11 cellular contexts compared by ENCODE assay signal in the genomic region with DNA sequence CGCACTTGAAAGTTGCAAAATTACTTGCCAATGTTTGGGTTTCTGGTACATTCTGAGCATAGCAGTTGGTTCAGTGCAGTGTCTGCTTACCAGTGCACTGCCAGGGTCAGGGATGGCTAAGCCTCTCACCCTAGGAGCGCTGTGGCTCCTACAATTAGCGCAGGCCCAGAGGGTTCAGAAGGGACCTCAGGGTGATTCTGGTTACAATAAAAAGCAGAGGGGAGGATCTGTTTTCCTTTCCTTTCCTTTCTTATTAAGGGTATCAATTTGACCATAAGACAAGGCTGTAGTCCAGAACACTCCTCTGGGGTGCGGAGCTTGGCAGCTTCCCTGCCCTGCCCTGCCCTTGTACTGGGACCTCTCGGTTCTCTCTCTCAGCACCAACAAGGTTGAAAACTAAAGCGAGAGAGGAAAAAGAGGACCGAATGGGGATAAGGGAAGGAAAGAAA. TPM values are rescaled to one million over a fixed set of nuclear protein-coding genes. Genes with fewer than 3 reads are reported as not detected.
A peak's percentile ranks its signal among the peaks of the same experiment; 100 is the strongest.
DNase-seq lines count a peak whose midpoint lies in the region; ATAC-seq, FAIRE-seq and TF ChIP-seq lines count a peak whose summit lies in the region.
"Had no signal": no experiment of that assay in that cellular context is flagged by ENCODE, and none has a peak within 500 bp of the region (broad histone marks: within the 10 kb centered on the region; RNA-seq: fewer than 3 reads in every experiment).

No MANE protein-coding gene starts in this region.

- H3K9ac ChIP-seq in keratinocyte (ENCODE audit: control insufficient read depth, extremely low read depth, insufficient read depth, low read length) (no peak overlapping the region), rectal smooth muscle tissue (ENCODE audit: low read length) (no peak overlapping the region)

- no peaks in the 10 kb centered on the region for H3K79me2 ChIP-seq in keratinocyte (ENCODE audit: control insufficient read depth, insufficient read depth, low read length)

- peak overlapping the region in 4 of 7 donors; percentile 89 to 97 (median 91) for H3K27ac Mint-ChIP-seq in CD14-positive monocyte
- no peak overlapping the region for H3K27ac Mint-ChIP-seq in chondrocyte (ENCODE audit: unreplicated experiment)
- peak overlapping the region in 1 of 7 donors; percentile 68 for H3K27ac Mint-ChIP-seq in CD4-positive, alpha-beta memory T cell
- H3K27ac Mint-ChIP-seq: activated CD4-positive, alpha-beta T cell treated with anti-CD3 and anti-CD28 coated beads, Interleukin-2, amount 10 ng/mL, durations not matched to agents 7 days and 5 days; activated naive CD4-positive, alpha-beta T cell treated with anti-CD3 and anti-CD28 coated beads, Interleukin-2, amount 50 U/mL, for 72 hours had no signal

- H3K9me3 Mint-ChIP-seq in CD14-positive monocyte (peaks cover 0 to 59% (median 39%) of the 10 kb centered on the region in 7 donors), chondrocyte (ENCODE audit: low read depth) (no peaks in the 10 kb centered on the region)
- H3K9me3 Mint-ChIP-seq in CD4-positive, alpha-beta memory T cell = peaks cover 0 to 4% (median 0%) of the 10 kb centered on the region in 8 donors
- H3K9me3 Mint-ChIP-seq: activated CD4-positive, alpha-beta T cell treated with anti-CD3 and anti-CD28 coated beads, Interleukin-2, amount 10 ng/mL, durations not matched to agents 7 days and 5 days; activated naive CD4-positive, alpha-beta T cell treated with anti-CD3 and anti-CD28 coated beads, Interleukin-2, amount 50 U/mL, for 72 hours had no signal

- peaks cover 61% of the 10 kb centered on the region for H3K4me1 Mint-ChIP-seq in CD14-positive monocyte
- peaks cover 50% of the 10 kb centered on the region for H3K4me1 Mint-ChIP-seq in chondrocyte (ENCODE audit: low read depth)
- H3K4me1 Mint-ChIP-seq in CD4-positive, alpha-beta memory T cell = peaks cover 1 to 33% (median 9%) of the 10 kb centered on the region in 4 donors

- DNase-seq in CD14-positive monocyte (ENCODE audit: low spot score) (no peak), chondrocyte (ENCODE audit: low spot score) (no peak), keratinocyte (ENCODE audit: low read depth, low spot score) (no peak), dedifferentiated amniotic fluid mesenchymal stem cell (ENCODE audit: extremely low spot score) (no peak)
- no peak for DNase-seq in CD4-positive, alpha-beta memory T cell
- DNase-seq in activated CD8-positive, alpha-beta memory T cell treated with anti-CD3 and anti-CD28 coated beads, Interleukin-2, amount 50 U/mL, for 48 hours = no peak
- DNase-seq: activated CD4-positive, alpha-beta T cell treated with anti-CD3 and anti-CD28 coated beads, Interleukin-2, amount 10 ng/mL, durations not matched to agents 7 days and 5 days had no signal

- TF ChIP-seq CTCF in CD14-positive monocyte (IDR thresholded peaks at IDR 0.05) (no peak), chondrocyte (IDR thresholded peaks at IDR 0.05) (no peak), keratinocyte (optimal IDR thresholded peaks at IDR 0.05 in 1 of 3, IDR thresholded peaks at IDR 0.05 in 1 of 3, conservative IDR thresholded peaks at IDR 0.05 in 1 of 3; ENCODE audit: extremely low read depth in 1 of 3, insufficient read depth in 2 of 3, low read length in 3 of 3) (no peak)

- no peak overlapping the region for H2AFZ ChIP-seq in keratinocyte (ENCODE audit: control insufficient read depth, low read length)

- H3K4me3 Mint-ChIP-seq in CD14-positive monocyte = peak overlapping the region; percentile 99 to 100
- H3K4me3 Mint-ChIP-seq in chondrocyte (ENCODE audit: unreplicated experiment) = peak overlapping the region; percentile 82
- H3K4me3 Mint-ChIP-seq in CD4-positive, alpha-beta memory T cell = peak overlapping the region in 4 of 8 donors; percentile 20 to 43 (median 34)
- H3K4me3 Mint-ChIP-seq: activated CD4-positive, alpha-beta T cell treated with anti-CD3 and anti-CD28 coated beads, Interleukin-2, amount 10 ng/mL, durations not matched to agents 7 days and 5 days had no signal

- intact Hi-C loops in CD14-positive monocyte (cut with micrococcal nuclease) = loop anchor here (5.0 to 10.0 kb wide), 7 partner anchors 112 to 364 kb away; no protein-coding TSS in a partner anchor
- intact Hi-C loops in CD4-positive, alpha-beta memory T cell (cut with micrococcal nuclease) = no loop called here

- H3K4me1 ChIP-seq in keratinocyte (ENCODE audit: control insufficient read depth, extremely low read depth, insufficient read depth, low read length) (peaks cover 8% of the 10 kb centered on the region), rectal smooth muscle tissue (ENCODE audit: control insufficient read depth, insufficient read depth, low read length) (peaks cover 5% of the 10 kb centered on the region)
- H3K4me1 ChIP-seq in CD4-positive, alpha-beta memory T cell (ENCODE audit: insufficient read depth, low read length) = peaks cover 11% of the 10 kb centered on the region

- H3K4me3 ChIP-seq in keratinocyte (ENCODE audit: control insufficient read depth in 2 of 3, extremely low read depth in 1 of 3, insufficient read depth in 2 of 3, low read depth in 1 of 3, low read length in 3 of 3) = peak overlapping the region in 1 of 3 experiments; percentile 69
- peak overlapping the region; percentile 79 for H3K4me3 ChIP-seq in rectal smooth muscle tissue (ENCODE audit: low read length)
- H3K4me3 ChIP-seq in CD4-positive, alpha-beta memory T cell (ENCODE audit: low read length in 2 of 2) = no peak overlapping the region
- H3K4me3 ChIP-seq: SJSA1 had no signal

- no peaks in the 10 kb centered on the region for H3K36me3 ChIP-seq in keratinocyte (ENCODE audit: control insufficient read depth in 2 of 2, extremely low read depth in 1 of 2, insufficient read depth in 2 of 2, low read length in 2 of 2)
- H3K36me3 ChIP-seq in rectal smooth muscle tissue (ENCODE audit: control insufficient read depth, insufficient read depth, low read length) = no peaks in the 10 kb centered on the region
- H3K36me3 ChIP-seq in CD4-positive, alpha-beta memory T cell (ENCODE audit: insufficient read depth, low read length) = no peaks in the 10 kb centered on the region
- H3K36me3 ChIP-seq: SJSA1 had no signal

- FAIRE-seq in keratinocyte (lab: Jason Lieb, UNC) = no peak

- CTCF ChIA-PET in CD4-positive, alpha-beta memory T cell (lab: Charles Lee; ENCODE audit: partially characterized antibody) = interaction anchor here (0.7 kb wide), 1 partner anchor 955 kb away, joined by 3 read pairs; no protein-coding TSS in a partner anchor

- H3K27me3 ChIP-seq in keratinocyte (ENCODE audit: control insufficient read depth, extremely low read depth, insufficient read depth, low read length) (peaks cover 24% of the 10 kb centered on the region), rectal smooth muscle tissue (ENCODE audit: control insufficient read depth, insufficient read depth, low read length) (peaks cover 23% of the 10 kb centered on the region)
- H3K27me3 ChIP-seq in CD4-positive, alpha-beta memory T cell (ENCODE audit: insufficient read depth, low read length) = peaks cover 23% of the 10 kb centered on the region

- H4K20me1 ChIP-seq in keratinocyte (ENCODE audit: control insufficient read depth, extremely low read depth, insufficient read depth, low read length) = no peaks in the 10 kb centered on the region

- H3K27ac ChIP-seq in keratinocyte (ENCODE audit: control insufficient read depth, insufficient read depth, low read length) (no peak overlapping the region), rectal smooth muscle tissue (ENCODE audit: low read depth, low read length) (no peak overlapping the region)
- no peak overlapping the region for H3K27ac ChIP-seq in CD4-positive, alpha-beta memory T cell (ENCODE audit: low read depth, low read length)
- H3K27ac ChIP-seq: SJSA1 had no signal

- no peaks in the 10 kb centered on the region for H3K9me3 ChIP-seq in keratinocyte (ENCODE audit: control insufficient read depth, low read depth, low read length)
- H3K9me3 ChIP-seq in CD4-positive, alpha-beta memory T cell (ENCODE audit: control insufficient read depth in 1 of 2, low read length in 2 of 2) = no peaks in the 10 kb centered on the region

- dilution Hi-C loops in keratinocyte (cut with MboI; ENCODE audit: extremely low pct_ligation_motif_present, low sequenced_read_pairs) = no loop called here

- POLR2A ChIA-PET in CD4-positive, alpha-beta memory T cell (lab: Charles Lee; ENCODE audit: partially characterized antibody) = no interaction called here

- H3K4me2 ChIP-seq in keratinocyte (ENCODE audit: control insufficient read depth, extremely low read depth, insufficient read depth, low read depth, low read length) = peak overlapping the region; percentile 94

- peaks cover 71 to 79% (median 75%) of the 10 kb centered on the region in 3 donors for H3K27me3 Mint-ChIP-seq in CD14-positive monocyte (ENCODE audit: low read depth in 3 of 3)
- peaks cover 54% of the 10 kb centered on the region for H3K27me3 Mint-ChIP-seq in chondrocyte (ENCODE audit: low read depth)
- peaks cover 37 to 59% of the 10 kb centered on the region in 2 donors for H3K27me3 Mint-ChIP-seq in CD4-positive, alpha-beta memory T cell

- peaks cover 2% of the 10 kb centered on the region for H3K9me1 ChIP-seq in keratinocyte (ENCODE audit: control insufficient read depth, extremely low read depth, insufficient read depth, low read length)

- no peak for ATAC-seq in HG03039 (IDR thresholded peaks at IDR 0.05; ENCODE audit: unreplicated experiment)
- ATAC-seq: activated naive CD4-positive, alpha-beta T cell treated with anti-CD3 and anti-CD28 coated beads, Interleukin-2, amount 50 U/mL, for 72 hours had no signal

- peaks cover 54 to 62% of the 10 kb centered on the region in 2 donors for H3K36me3 Mint-ChIP-seq in CD14-positive monocyte
- peaks cover 1% of the 10 kb centered on the region for H3K36me3 Mint-ChIP-seq in chondrocyte (ENCODE audit: low read depth)
- H3K36me3 Mint-ChIP-seq in CD4-positive, alpha-beta memory T cell = no peaks in the 10 kb centered on the region

RNA-seq across cellular contexts. Expression of a gene that starts 2.6 kb away (rescaled TPM):
- polyA plus RNA-seq in CD14-positive monocyte (100 to 1,000 TPM; 113 to 134 TPM), keratinocyte (0.70 to 3.9 TPM (median 1.7 TPM) in 3 replicates)
- 3.0 to 5.4 TPM (median 4.2 TPM) in 3 replicates for total RNA-seq in chondrocyte
- polyA plus RNA-seq in keratinocyte (2011; ENCODE audit: low read depth) = 12.1 TPM
- 2.1 and 2.4 TPM in 2 replicates for polyA plus RNA-seq in keratinocyte (2011; cell fraction: cytosol; rRNA removed)
- 6.7 and 7.5 TPM in 2 replicates for polyA plus RNA-seq in keratinocyte (2011; cell fraction: nucleus; rRNA removed)
- 1.3 and 16.8 TPM in 2 replicates for polyA plus RNA-seq in keratinocyte (2012; ENCODE audit: low replicate concordance)
- polyA minus RNA-seq in keratinocyte = 0.85 to 3.0 TPM (median 1.5 TPM) in 3 replicates
- 4.0 TPM for polyA minus RNA-seq in keratinocyte (2011; cell fraction: cytosol; rRNA and poly(A)+ RNA removed)
- 6.1 and 6.8 TPM in 2 replicates for polyA minus RNA-seq in keratinocyte (2011; cell fraction: nucleus; rRNA and poly(A)+ RNA removed)
- 1 to 10 TPM; 2.2 to 2.6 TPM for total RNA-seq in CD4-positive, alpha-beta memory T cell
- polyA plus RNA-seq in CD4-positive, alpha-beta memory T cell = under 1 TPM in 1 of 2 donors, not detected in 1; 0.07 TPM
- total RNA-seq: activated CD4-positive, alpha-beta T cell treated with anti-CD3 and anti-CD28 coated beads, Interleukin-2, amount 10 ng/mL, durations not matched to agents 7 days and 5 days; SJSA1 had no signal

Comparison
In these comparisons a context has a peak if more than half of its experiments do, and no peak if none do; other contexts are left out.
1. RNA of a gene that starts 2.6 kb away (polyA plus RNA-seq): 113 to 134 TPM in CD14-positive monocyte; 0.70 to 16.8 TPM in keratinocyte and 0.07 TPM in CD4-positive, alpha-beta memory T cell; every median in the first group is over 4 times any median in the second.